In the genomic region with DNA sequence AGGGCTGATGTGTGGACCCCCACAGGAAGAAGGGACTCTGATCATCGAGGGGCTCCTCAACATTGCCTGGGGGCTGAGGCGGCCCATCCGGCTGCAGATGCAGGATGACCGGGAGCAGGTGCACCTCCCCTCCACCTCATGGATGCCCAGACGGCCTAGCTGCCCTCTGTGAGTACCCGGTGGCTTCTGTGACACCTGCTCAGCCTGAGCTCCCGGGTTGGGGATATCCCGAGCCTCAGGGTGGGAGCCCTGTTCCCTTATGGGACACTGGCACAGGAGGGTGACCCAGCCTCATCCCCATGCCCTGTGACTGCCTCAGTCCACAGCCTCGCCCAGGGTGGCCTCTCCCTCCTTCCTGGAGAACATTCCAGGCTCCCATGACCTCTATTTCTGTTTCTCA, we compare ENCODE assay signal across 19 cellular contexts. TPM values are rescaled to one million over a fixed set of nuclear protein-coding genes. Genes with fewer than 3 reads are reported as not detected.
A peak's percentile ranks its signal among the peaks of the same experiment; 100 is the strongest.
DNase-seq lines count a peak whose midpoint lies in the region; ATAC-seq, FAIRE-seq and TF ChIP-seq lines count a peak whose summit lies in the region.
"Had no signal": no experiment of that assay in that cellular context is flagged by ENCODE, and none has a peak within 500 bp of the region (broad histone marks: within the 10 kb centered on the region; RNA-seq: fewer than 3 reads in every experiment).

No MANE protein-coding gene starts in this region.

- TF ChIP-seq EP300 in A549 (IDR thresholded peaks at IDR 0.05), result no peak

- H3K4me3 ChIP-seq in A549 (no peak overlapping the region), adipocyte (ENCODE audit: low read length) (no peak overlapping the region), kidney (ENCODE audit: low read length in 2 of 2) (no peak overlapping the region), rectal smooth muscle tissue (ENCODE audit: low read length) (no peak overlapping the region)

- POLR2A ChIA-PET in A549 (lab: Yijun Ruan, JAX), result no interaction called here

- DNase-seq in A549 (ENCODE audit: low read depth in 1 of 2, low spot score in 1 of 2), result no peak
- no peak for DNase-seq in adipocyte (ENCODE audit: low read depth)
- DNase-seq in kidney, result peak; percentile 73
- no peak for DNase-seq in D341Med (ENCODE audit: low spot score)
- DNase-seq in posterior vena cava (ENCODE audit: low spot score), result no peak
- no peak for DNase-seq in NCI-H82 treated with DMSO at 0.1 percent for 48 hours (lab: John Stamatoyannopoulos, UW; ENCODE audit: unreplicated experiment)
- DNase-seq: activated CD4-positive, alpha-beta T cell treated with anti-CD3 and anti-CD28 coated beads, Interleukin-2, amount 50 U/mL, for 1 hour; foreskin fibroblast; GOT3; Karpas-422; naive thymus-derived CD4-positive, alpha-beta T cell; NCI-H146; NCI-H526 treated with DMSO at 0.1 percent for 48 hours; SIG-M5; stimulated activated naive CD4-positive, alpha-beta T cell had no signal

- no peak overlapping the region for H3K4me2 ChIP-seq in A549

- H3K4me1 ChIP-seq in A549 (peaks cover 58% of the 10 kb centered on the region), adipocyte (ENCODE audit: control insufficient read depth, insufficient read depth, low read length) (peaks cover 86% of the 10 kb centered on the region), kidney (ENCODE audit: control insufficient read depth in 1 of 2, insufficient read depth in 1 of 2, low read depth in 1 of 2, low read length in 2 of 2) (peaks cover 19 to 36% of the 10 kb centered on the region in 2 donors), rectal smooth muscle tissue (ENCODE audit: control insufficient read depth, insufficient read depth, low read length) (peaks cover 34% of the 10 kb centered on the region)

- H3K9ac ChIP-seq in adipocyte (ENCODE audit: low read length) (peak overlapping the region; percentile 32), kidney (ENCODE audit: low read length in 2 of 2) (no peak overlapping the region), rectal smooth muscle tissue (ENCODE audit: low read length) (no peak overlapping the region)

- no peak for ATAC-seq in A549
- ATAC-seq in GM21529 (IDR thresholded peaks at IDR 0.05; ENCODE audit: unreplicated experiment), result no peak
- ATAC-seq: naive thymus-derived CD4-positive, alpha-beta T cell had no signal

- CTCF ChIA-PET in A549 (lab: Yijun Ruan, JAX), result interaction anchor here (1.1 to 9.7 kb wide), 3 partner anchors 17 to 50 kb away, joined by 3 to 69 read pairs (median 3); no protein-coding TSS in a partner anchor

- H3K27ac ChIP-seq in A549, result peak overlapping the region; percentile 82 to 92
- H3K27ac ChIP-seq in kidney (ENCODE audit: low read depth in 2 of 2, low read length in 2 of 2), result peak overlapping the region in 1 of 2 donors; percentile 49
- peak overlapping the region; percentile 82 for H3K27ac ChIP-seq in rectal smooth muscle tissue (ENCODE audit: low read depth, low read length)
- H3K27ac ChIP-seq: HL-60 had no signal

- FAIRE-seq in A549 (lab: Jason Lieb, UNC) (no peak), kidney (lab: Jason Lieb, UNC) (no peak)

- TF ChIP-seq RAD21 in A549 (conservative IDR thresholded peaks at IDR 0.05 in 1 of 2, IDR thresholded peaks at IDR 0.05 in 1 of 2), result no peak

- TF ChIP-seq POLR2A in A549 (IDR thresholded peaks at IDR 0.05; ENCODE audit: low read length), result no peak

- H3K36me3 ChIP-seq in adipocyte (ENCODE audit: control insufficient read depth, insufficient read depth, low read length, severe bottlenecking) (peaks cover 16% of the 10 kb centered on the region), kidney (ENCODE audit: control insufficient read depth in 1 of 2, insufficient read depth in 2 of 2, low read length in 2 of 2) (peaks cover 9 to 38% of the 10 kb centered on the region in 2 donors), rectal smooth muscle tissue (ENCODE audit: control insufficient read depth, insufficient read depth, low read length) (peaks cover 9% of the 10 kb centered on the region)

- WGBS in A549 (ENCODE audit: missing lambda C conversion rate), result 80% methylated on average over 2 of the region's 9 CpGs

- TF ChIP-seq CTCF in A549 (IDR thresholded peaks at IDR 0.05) (no peak), kidney (IDR thresholded peaks at IDR 0.05; ENCODE audit: borderline replicate concordance, extremely low read depth, insufficient read depth) (no peak)

- H3K9me3 ChIP-seq in A549 (no peaks in the 10 kb centered on the region), adipocyte (ENCODE audit: control insufficient read depth, low read length) (no peaks in the 10 kb centered on the region), kidney (ENCODE audit: control insufficient read depth in 1 of 2, low read length in 2 of 2) (no peaks in the 10 kb centered on the region)
- H3K9me3 ChIP-seq: Caco-2 had no signal

- H3K27me3 ChIP-seq in adipocyte (replicated peaks; ENCODE audit: control insufficient read depth, insufficient read depth, low read length), result no peaks in the 10 kb centered on the region
- no peaks in the 10 kb centered on the region for H3K27me3 ChIP-seq in rectal smooth muscle tissue (ENCODE audit: control insufficient read depth, insufficient read depth, low read length)

- intact Hi-C loops in kidney (cut with DNase I), result no loop called here
- intact Hi-C loops in posterior vena cava (cut with DNase I), result no loop called here

TF ChIP-seq in A549, 52 proteins besides CTCF, POLR2A, EP300 and RAD21 (continues in another document):
- TF ChIP-seq FOSB (CRISPR knock-in tag; IDR thresholded peaks at IDR 0.05) (no peak), ZFP36 (IDR thresholded peaks at IDR 0.05; ENCODE audit: borderline replicate concordance, partially characterized antibody) (no peak), FOSL2 (IDR thresholded peaks at IDR 0.05) (no peak), FOSL2 (CRISPR knock-in tag; IDR thresholded peaks at IDR 0.05) (no peak), CEBPB (IDR thresholded peaks at IDR 0.05) (no peak), PHF8 (IDR thresholded peaks at IDR 0.05; ENCODE audit: borderline replicate concordance, low read depth) (no peak), EHMT2 (IDR thresholded peaks at IDR 0.05; ENCODE audit: low read depth) (no peak), HOXB13 (CRISPR knock-in tag; IDR thresholded peaks at IDR 0.05; ENCODE audit: low read depth) (no peak), KDM5A (IDR thresholded peaks at IDR 0.05) (no peak), RFX5 (IDR thresholded peaks at IDR 0.05) (no peak), HOXA7 (CRISPR knock-in tag; IDR thresholded peaks at IDR 0.05) (no peak), RCOR1 (IDR thresholded peaks at IDR 0.05; ENCODE audit: low read depth, low read length) (no peak)
- TF ChIP-seq, protein P1, sequence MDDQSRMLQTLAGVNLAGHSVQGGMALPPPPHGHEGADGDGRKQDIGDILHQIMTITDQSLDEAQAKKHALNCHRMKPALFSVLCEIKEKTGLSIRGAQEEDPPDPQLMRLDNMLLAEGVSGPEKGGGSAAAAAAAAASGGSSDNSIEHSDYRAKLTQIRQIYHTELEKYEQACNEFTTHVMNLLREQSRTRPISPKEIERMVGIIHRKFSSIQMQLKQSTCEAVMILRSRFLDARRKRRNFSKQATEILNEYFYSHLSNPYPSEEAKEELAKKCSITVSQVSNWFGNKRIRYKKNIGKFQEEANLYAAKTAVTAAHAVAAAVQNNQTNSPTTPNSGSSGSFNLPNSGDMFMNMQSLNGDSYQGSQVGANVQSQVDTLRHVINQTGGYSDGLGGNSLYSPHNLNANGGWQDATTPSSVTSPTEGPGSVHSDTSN (IDR thresholded peaks at IDR 0.05), result no peak
- TF ChIP-seq, protein P2, sequence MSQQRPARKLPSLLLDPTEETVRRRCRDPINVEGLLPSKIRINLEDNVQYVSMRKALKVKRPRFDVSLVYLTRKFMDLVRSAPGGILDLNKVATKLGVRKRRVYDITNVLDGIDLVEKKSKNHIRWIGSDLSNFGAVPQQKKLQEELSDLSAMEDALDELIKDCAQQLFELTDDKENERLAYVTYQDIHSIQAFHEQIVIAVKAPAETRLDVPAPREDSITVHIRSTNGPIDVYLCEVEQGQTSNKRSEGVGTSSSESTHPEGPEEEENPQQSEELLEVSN (IDR thresholded peaks at IDR 0.05; ENCODE audit: borderline replicate concordance, low read depth), result no peak

RNA-seq across cellular contexts. Expression of a gene that starts 3.9 kb away (rescaled TPM):
- polyA plus RNA-seq in A549 (2011; rRNA removed) (0.89 and 0.92 TPM in 2 replicates), A549 (2017; fragmentation: RNase III; extraction: RNeasy Plus Mini Kit Qiagen cat#74134 plus additional on column Dnase treatment) (0.22 to 0.50 TPM (median 0.46 TPM) in 3 replicates), kidney (ENCODE audit: insufficient read depth, low read depth, low replicate concordance) (44.4 TPM)
- polyA plus RNA-seq in A549 (2012; cell fraction: cytosol; rRNA removed), result 0.37 and 0.71 TPM in 2 replicates
- polyA plus RNA-seq in A549 (2012; cell fraction: nucleus; rRNA removed), result 0.51 and 1.2 TPM in 2 replicates
- polyA minus RNA-seq in A549 (2011; rRNA and poly(A)+ RNA removed), result 1.5 and 2.1 TPM in 2 replicates
- total RNA-seq in kidney (146 TPM), posterior vena cava (100 to 1,000 TPM in 1 of 2 donors, 10 to 100 TPM in 1; 58.8 to 105 TPM)

RNA-seq across cellular contexts. Expression of a gene that starts 18.2 kb away (rescaled TPM):
- polyA plus RNA-seq in A549 (2011; rRNA removed), result 11.0 and 13.0 TPM in 2 replicates
- 2.8 and 2.9 TPM in 2 replicates for polyA plus RNA-seq in A549 (2012; cell fraction: cytosol; rRNA removed)
- polyA plus RNA-seq in A549 (2012; cell fraction: nucleus; rRNA removed), result 0.54 and 1.7 TPM in 2 replicates
- 8.5 to 8.7 TPM (median 8.6 TPM) in 3 replicates for polyA plus RNA-seq in A549 (2017; fragmentation: RNase III; extraction: RNeasy Plus Mini Kit Qiagen cat#74134 plus additional on column Dnase treatment)
- 1.4 and 2.2 TPM in 2 replicates for polyA minus RNA-seq in A549 (2011; rRNA and poly(A)+ RNA removed)
- total RNA-seq in kidney, result 24.5 TPM
- 18.7 TPM for polyA plus RNA-seq in kidney (ENCODE audit: insufficient read depth, low read depth, low replicate concordance)
- total RNA-seq in posterior vena cava, result 10 to 100 TPM; 17.4 to 19.7 TPM

RNA-seq across cellular contexts. Expression of a gene that starts 22.9 kb away (rescaled TPM):
- polyA plus RNA-seq in A549 (2011; rRNA removed) (2.1 and 2.2 TPM in 2 replicates), A549 (2017; fragmentation: RNase III; extraction: RNeasy Plus Mini Kit Qiagen cat#74134 plus additional on column Dnase treatment) (1.3 to 2.3 TPM (median 1.9 TPM) in 3 replicates), kidney (ENCODE audit: insufficient read depth, low read depth, low replicate concordance) (83.1 TPM)
- polyA plus RNA-seq in A549 (2012; cell fraction: cytosol; rRNA removed), result 0.99 and 1.2 TPM in 2 replicates
- polyA plus RNA-seq in A549 (2012; cell fraction: nucleus; rRNA removed), result 2.7 and 2.9 TPM in 2 replicates
- 2.3 and 2.9 TPM in 2 replicates for polyA minus RNA-seq in A549 (2011; rRNA and poly(A)+ RNA removed)
- total RNA-seq in kidney (76.4 TPM), posterior vena cava (10 to 100 TPM; 15.5 to 37.9 TPM)
